In the genomic region with DNA sequence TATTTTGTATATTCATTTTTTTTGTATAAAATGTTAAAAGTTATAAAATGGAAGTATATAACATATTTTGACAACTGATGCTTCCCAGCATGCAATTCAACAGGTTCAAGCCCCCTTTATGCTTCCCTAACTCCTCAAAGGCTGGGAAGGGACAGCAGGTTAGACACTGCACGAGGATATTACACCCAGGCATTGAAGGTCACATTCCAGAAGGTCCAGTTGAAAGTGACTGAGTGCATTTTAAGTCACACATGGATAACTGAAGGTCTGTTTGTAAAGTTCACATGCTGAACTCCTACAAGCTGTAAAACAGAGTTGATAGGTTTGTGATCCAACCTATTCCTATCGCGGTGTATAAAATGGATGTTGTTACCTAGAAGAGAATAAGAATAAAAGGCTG, we compare ENCODE assay signal across 27 cellular contexts.
"Had no signal": no experiment of that assay in that cellular context is flagged by ENCODE, and none has a peak within 500 bp of the region (broad histone marks: within the 10 kb centered on the region; RNA-seq: fewer than 3 reads in every experiment).

No MANE protein-coding gene starts in this region.

- H3K9me3 ChIP-seq: colonic mucosa, esophagus squamous epithelium had no signal

- H3K4me3 ChIP-seq: colonic mucosa, esophagus squamous epithelium had no signal

- ATAC-seq: activated CD4-positive, CD25-positive, alpha-beta regulatory T cell treated with anti-CD3 and anti-CD28 coated beads, Interleukin-2, amount 50 U/mL, for 24 hours; activated CD8-positive, alpha-beta T cell treated with anti-CD3 and anti-CD28 coated beads for 36 hours; activated T-cell treated with anti-CD3 and anti-CD28 coated beads, Interleukin-2, amount 50 U/mL, for 4 hours; activated T-helper 17 cell treated with anti-CD3 and anti-CD28 coated beads, Interleukin-2, amount 50 U/mL, for 72 hours; T-helper 17 cell had no signal

- H3K27ac ChIP-seq: brain microvascular endothelial cell, colonic mucosa, epithelial cell of prostate, esophagus squamous epithelium, WERI-Rb-1 had no signal

- H3K36me3 ChIP-seq: colonic mucosa had no signal

- H3K4me1 ChIP-seq: colonic mucosa had no signal

- H3K27me3 ChIP-seq: brain microvascular endothelial cell, colonic mucosa, esophagus squamous epithelium had no signal

- DNase-seq: activated B cell treated with CpG ODN at 0.5 μM for 24 hours; activated CD4-positive, alpha-beta T cell treated with anti-CD3 and anti-CD28 coated beads for 48 hours; activated CD4-positive, alpha-beta T cell treated with anti-CD3 and anti-CD28 coated beads, Interleukin-2, amount 50 U/mL, for 1 hour; activated CD4-positive, alpha-beta T cell treated with anti-CD3 and anti-CD28 coated beads, Interleukin-2, amount 50 U/mL, for 48 hours; activated CD8-positive, alpha-beta memory T cell treated with anti-CD3 and anti-CD28 coated beads for 24 hours; activated CD8-positive, alpha-beta T cell treated with anti-CD3 and anti-CD28 coated beads for 36 hours; activated effector memory CD4-positive, alpha-beta T cell treated with Interleukin-2 at 50 U/mL for 16 hours; activated gamma-delta T cell treated with Interleukin-2 at 50 U/mL for 16 hours; activated naive CD4-positive, alpha-beta T cell treated with anti-CD3 and anti-CD28 coated beads, Interleukin-2, amount 50 U/mL, for 16 hours; activated naive CD4-positive, alpha-beta T cell treated with Interleukin-2 at 50 U/mL for 16 hours; activated T-cell treated with anti-CD3 and anti-CD28 coated beads, Interleukin-2, amount 50 U/mL, for 4 hours; amniotic stem cell; anterior cingulate cortex; brain microvascular endothelial cell; central memory CD4-positive, alpha-beta T cell; cerebellar nuclear complex; colonic mucosa; effector CD8-positive, alpha-beta T cell; esophagus squamous epithelium; foreskin fibroblast; T-helper 1 cell; T-helper 17 cell; T1000; WERI-Rb-1 had no signal
